In the genomic region with DNA sequence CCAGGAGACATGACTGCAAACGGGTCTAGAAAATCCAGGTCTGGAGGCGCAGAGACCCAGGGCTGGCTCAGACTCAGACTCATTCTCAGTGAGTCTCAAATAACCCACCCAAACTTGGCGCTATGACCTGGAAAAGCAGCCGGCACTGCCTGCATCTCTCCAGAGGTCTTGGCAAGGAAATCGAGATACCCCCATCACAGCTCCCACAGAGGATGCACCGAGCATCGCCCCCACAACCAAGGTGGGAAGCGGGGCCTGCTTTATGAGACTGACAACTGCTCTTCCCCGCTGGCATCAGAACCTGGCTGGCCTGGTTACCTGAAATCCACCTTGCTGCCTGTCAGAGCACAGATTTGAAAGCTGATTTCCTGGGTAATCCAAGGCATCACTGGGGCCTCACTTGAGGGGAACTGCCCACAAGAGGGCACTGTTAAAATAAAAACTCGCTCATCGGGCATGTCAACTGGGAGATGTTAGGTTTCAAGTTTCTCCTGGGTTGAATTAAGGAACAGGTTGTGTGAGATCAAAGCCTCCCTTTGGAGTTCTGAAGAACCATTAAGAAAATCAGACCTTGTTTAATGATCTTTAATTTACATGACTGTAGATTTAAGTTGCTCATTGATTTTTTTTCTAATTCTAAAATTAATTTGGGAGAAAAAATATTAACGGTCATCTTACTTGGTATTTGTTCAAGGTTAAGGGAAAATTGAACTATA, we compare ENCODE assay signal across 9 cellular contexts. TPM values are rescaled to one million over a fixed set of nuclear protein-coding genes. Genes with fewer than 3 reads are reported as not detected.
DNase-seq lines count a peak whose midpoint lies in the region; ATAC-seq, FAIRE-seq and TF ChIP-seq lines count a peak whose summit lies in the region.
"Had no signal": no experiment of that assay in that cellular context is flagged by ENCODE, and none has a peak within 500 bp of the region (broad histone marks: within the 10 kb centered on the region; RNA-seq: fewer than 3 reads in every experiment).

No MANE protein-coding gene starts in this region.

- no peaks in the 10 kb centered on the region for H3K79me2 ChIP-seq in astrocyte (ENCODE audit: insufficient read depth, low read length)

- H3K4me1 ChIP-seq in astrocyte (ENCODE audit: insufficient read depth, low read length) (no peaks in the 10 kb centered on the region), thyroid gland (peaks cover 3 to 12% of the 10 kb centered on the region in 2 donors)

- no peak overlapping the region for H2AFZ ChIP-seq in astrocyte (ENCODE audit: low read depth, low read length)

- H3K27me3 ChIP-seq in astrocyte (ENCODE audit: insufficient read depth, low read length): no peaks in the 10 kb centered on the region
- no peaks in the 10 kb centered on the region for H3K27me3 ChIP-seq in thyroid gland

- H3K4me3 ChIP-seq in astrocyte (ENCODE audit: insufficient read depth, low read depth, low read length): no peak overlapping the region
- H3K4me3 ChIP-seq in thyroid gland (replicated peaks in 1 of 3): no peak overlapping the region
- H3K4me3 ChIP-seq: skin epidermis had no signal

- H3K27ac ChIP-seq in astrocyte (ENCODE audit: low read depth, low read length) (no peak overlapping the region), thyroid gland (no peak overlapping the region)
- H3K27ac ChIP-seq: skin epidermis had no signal

- H3K4me2 ChIP-seq in astrocyte (ENCODE audit: low read length): no peak overlapping the region

- H3K36me3 Mint-ChIP-seq in astrocyte (ENCODE audit: low read depth, unreplicated experiment): no peaks in the 10 kb centered on the region

- FAIRE-seq in D721Med (lab: Jason Lieb, UNC) (no peak), H54 (lab: Jason Lieb, UNC) (no peak), astrocyte (lab: Jason Lieb, UNC) (no peak)

- H3K36me3 ChIP-seq in astrocyte (ENCODE audit: insufficient read depth, low read length) (no peaks in the 10 kb centered on the region), thyroid gland (no peaks in the 10 kb centered on the region)

- H3K9me3 ChIP-seq in astrocyte (ENCODE audit: insufficient read depth, low read depth, low read length) (no peaks in the 10 kb centered on the region), thyroid gland (no peaks in the 10 kb centered on the region)

- H3K4me1 Mint-ChIP-seq in astrocyte (ENCODE audit: low read depth, unreplicated experiment): peaks cover 7% of the 10 kb centered on the region

- H3K27me3 Mint-ChIP-seq in astrocyte (ENCODE audit: low read depth, unreplicated experiment): no peaks in the 10 kb centered on the region

- TF ChIP-seq POLR2A in H54 (IDR thresholded peaks at IDR 0.05; ENCODE audit: low read depth, low read length) (no peak), thyroid gland (IDR thresholded peaks at IDR 0.05) (no peak)

- no peak overlapping the region for H3K4me3 Mint-ChIP-seq in astrocyte (ENCODE audit: unreplicated experiment)

- intact Hi-C loops in thyroid gland (cut with DNase I): no loop called here

- TF ChIP-seq CTCF in D721Med (IDR thresholded peaks at IDR 0.05; ENCODE audit: insufficient read depth, missing control alignments): peak; percentile 72
- TF ChIP-seq CTCF in astrocyte (IDR thresholded peaks at IDR 0.05; ENCODE audit: insufficient read depth, low read depth, low read length): peak; percentile 57
- peak in 5 of 6 experiments; percentile 25 to 66 (median 47) for TF ChIP-seq CTCF in thyroid gland (IDR thresholded peaks at IDR 0.05)

- 70 to 82% methylated on average over 6 to 11 of the region's 12 CpGs for WGBS in thyroid gland, 2 donors

- DNase-seq in D721Med (ENCODE audit: insufficient read length, low spot score): peak; percentile 25
- DNase-seq in H54 (ENCODE audit: insufficient read length, low spot score): peak; percentile 35
- peak; percentile 68 for DNase-seq in NCI-H446 treated with DMSO at 0.1 percent for 48 hours (lab: John Stamatoyannopoulos, UW)
- peak; percentile 10 for DNase-seq in astrocyte (ENCODE audit: low read depth)
- DNase-seq in iPS-NIHi7 (ENCODE audit: extremely low spot score): peak; percentile 85
- peak; percentile 42 to 55 for DNase-seq in thyroid gland

- H3K9ac ChIP-seq in astrocyte (ENCODE audit: low read length): no peak overlapping the region

- ATAC-seq in GM19467 (IDR thresholded peaks at IDR 0.05; ENCODE audit: unreplicated experiment) (no peak), HG02642 (IDR thresholded peaks at IDR 0.05; ENCODE audit: poor library complexity, unreplicated experiment) (no peak)

- H4K20me1 ChIP-seq in astrocyte (ENCODE audit: insufficient read depth, low read length): no peaks in the 10 kb centered on the region

- H3K9me3 Mint-ChIP-seq in astrocyte (ENCODE audit: unreplicated experiment): no peaks in the 10 kb centered on the region

- no peak overlapping the region for H3K27ac Mint-ChIP-seq in astrocyte (ENCODE audit: unreplicated experiment)

RNA-seq across cellular contexts. Expression of a gene that starts 55.0 kb away (rescaled TPM):
- total RNA-seq in astrocyte: 6.5 and 7.0 TPM in 2 replicates
- total RNA-seq in thyroid gland: 10 to 100 TPM; 18.5 to 32.8 (median 28.6) TPM

Comparison
In these comparisons a context has a peak if more than half of its experiments do, and no peak if none do; other contexts are left out.
1. DNase-seq: peak in every context shown above with its lines; median percentile 85 in iPS-NIHi7; 68 in NCI-H446 treated with DMSO at 0.1 percent for 48 hours; 48 in thyroid gland; 35 in H54; 25 in D721Med; 10 in astrocyte.